ENCODE assay signal across 23 cellular contexts in the genomic region with DNA sequence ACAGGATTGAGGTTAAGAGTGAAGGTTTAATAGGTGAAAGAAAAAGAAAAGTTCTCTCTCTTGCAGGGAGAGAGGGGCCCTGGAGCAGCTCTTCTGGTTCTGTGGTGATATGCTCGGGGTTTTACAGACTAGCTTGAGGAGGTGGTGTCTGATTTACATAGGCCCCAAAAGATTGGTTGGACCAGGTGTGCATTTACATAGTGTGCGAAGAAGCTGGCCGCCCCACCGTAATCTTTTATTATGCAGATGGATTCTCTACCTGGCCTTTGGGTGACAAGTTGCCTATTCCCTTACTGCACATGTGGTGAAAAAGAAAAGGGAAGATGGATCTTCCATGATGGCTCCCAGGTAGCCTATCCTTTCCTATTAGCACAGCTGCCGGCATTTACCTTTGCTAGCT.
"Had no signal": no experiment of that assay in that cellular context is flagged by ENCODE, and none has a peak within 500 bp of the region (broad histone marks: within the 10 kb centered on the region; RNA-seq: fewer than 3 reads in every experiment).

No MANE protein-coding gene starts in this region.

- ATAC-seq: activated naive CD4-positive, alpha-beta T cell treated with anti-CD3 and anti-CD28 coated beads, Interleukin-2, amount 50 U/mL, for 72 hours; activated T-cell treated with anti-CD3 and anti-CD28 coated beads, Interleukin-2, amount 50 U/mL, for 4 hours had no signal

- DNase-seq: activated B cell treated with CpG ODN at 0.5 μM for 24 hours; activated CD4-positive, alpha-beta memory T cell treated with anti-CD3 and anti-CD28 coated beads for 36 hours; activated CD4-positive, alpha-beta T cell treated with anti-CD3 and anti-CD28 coated beads for 1 hour; activated CD4-positive, alpha-beta T cell treated with anti-CD3 and anti-CD28 coated beads, Interleukin-2, amount 10 ng/mL, durations not matched to agents 7 days and 5 days; activated CD8-positive, alpha-beta memory T cell treated with anti-CD3 and anti-CD28 coated beads for 24 hours; activated effector memory CD4-positive, alpha-beta T cell treated with anti-CD3 and anti-CD28 coated beads, Interleukin-2, amount 50 U/mL, for 16 hours; activated naive CD4-positive, alpha-beta T cell treated with Interleukin-2 at 50 U/mL for 16 hours; activated T-cell treated with anti-CD3 and anti-CD28 coated beads, Interleukin-2, amount 50 U/mL, for 4 hours; amygdala; KG1; NCI-H1048; NCI-H1694; NCI-H2029; NCI-H345; NCI-H524; NCI-H748 treated with DMSO at 0.1 percent for 48 hours; SHP77 had no signal

- H3K36me3 Mint-ChIP-seq: activated CD4-positive, alpha-beta memory T cell treated with anti-CD3 and anti-CD28 coated beads for 36 hours; activated naive CD4-positive, alpha-beta T cell treated with anti-CD3 and anti-CD28 coated beads, Interleukin-2, amount 50 U/mL, for 72 hours; brain had no signal

- H3K4me1 Mint-ChIP-seq: activated B cell treated with CpG ODN at 0.5 μM for 24 hours; activated CD4-positive, alpha-beta T cell treated with anti-CD3 and anti-CD28 coated beads, Interleukin-2, amount 10 ng/mL, durations not matched to agents 7 days and 5 days; brain; central memory CD8-positive, alpha-beta T cell had no signal

- H3K4me3 Mint-ChIP-seq: activated B cell treated with CpG ODN at 0.5 μM for 24 hours; activated CD4-positive, alpha-beta memory T cell treated with anti-CD3 and anti-CD28 coated beads for 36 hours; activated CD4-positive, alpha-beta T cell treated with anti-CD3 and anti-CD28 coated beads, Interleukin-2, amount 10 ng/mL, durations not matched to agents 7 days and 5 days; activated T-cell treated with anti-CD3 and anti-CD28 coated beads, Interleukin-2, amount 50 U/mL, for 4 hours; brain; central memory CD8-positive, alpha-beta T cell; T-helper 1 cell treated with Interleukin-12 subunit alpha and Interleukin-12 subunit beta and Interleukin-4 antibody, amounts not matched to agents 30 μg/mL and 1 μg/mL, for 36 hours had no signal

- H3K27me3 Mint-ChIP-seq: activated B cell treated with CpG ODN at 0.5 μM for 24 hours; activated CD4-positive, alpha-beta memory T cell treated with anti-CD3 and anti-CD28 coated beads for 36 hours; activated CD4-positive, alpha-beta T cell treated with anti-CD3 and anti-CD28 coated beads, Interleukin-2, amount 10 ng/mL, durations not matched to agents 7 days and 5 days; brain; central memory CD8-positive, alpha-beta T cell had no signal

- FAIRE-seq: astrocyte, RCC 7860 had no signal

- H3K27ac Mint-ChIP-seq: activated B cell treated with CpG ODN at 0.5 μM for 24 hours; activated CD4-positive, alpha-beta memory T cell treated with anti-CD3 and anti-CD28 coated beads for 36 hours; activated CD4-positive, alpha-beta T cell treated with anti-CD3 and anti-CD28 coated beads, Interleukin-2, amount 10 ng/mL, durations not matched to agents 7 days and 5 days; activated naive CD4-positive, alpha-beta T cell treated with anti-CD3 and anti-CD28 coated beads, Interleukin-2, amount 50 U/mL, for 72 hours; brain; T-helper 1 cell treated with Interleukin-12 subunit alpha and Interleukin-12 subunit beta and Interleukin-4 antibody, amounts not matched to agents 30 μg/mL and 1 μg/mL, for 36 hours had no signal

- H3K9me3 Mint-ChIP-seq: activated B cell treated with CpG ODN at 0.5 μM for 24 hours; activated CD4-positive, alpha-beta memory T cell treated with anti-CD3 and anti-CD28 coated beads for 36 hours; activated CD4-positive, alpha-beta T cell treated with anti-CD3 and anti-CD28 coated beads, Interleukin-2, amount 10 ng/mL, durations not matched to agents 7 days and 5 days; activated naive CD4-positive, alpha-beta T cell treated with anti-CD3 and anti-CD28 coated beads, Interleukin-2, amount 50 U/mL, for 72 hours; activated T-cell treated with anti-CD3 and anti-CD28 coated beads, Interleukin-2, amount 50 U/mL, for 4 hours; brain; central memory CD8-positive, alpha-beta T cell; T-helper 1 cell treated with Interleukin-12 subunit alpha and Interleukin-12 subunit beta and Interleukin-4 antibody, amounts not matched to agents 30 μg/mL and 1 μg/mL, for 36 hours had no signal
